1 cellular context compared by ENCODE assay signal in genomic region chr7:38328814-38329213, GRCh38.
TF ChIP-seq lines count a peak whose summit lies in the region.

No MANE protein-coding gene starts in this region.

TF ChIP-seq in H1, 55 proteins besides CTCF, POLR2A, EP300 and RAD21 (continued from another document):
- TF ChIP-seq KDM1A (IDR thresholded peaks at IDR 0.05; ENCODE audit: borderline replicate concordance, low read length), result no peak
- no peak for TF ChIP-seq ATF3 (IDR thresholded peaks at IDR 0.05; ENCODE audit: insufficient read depth, low read depth, low read length)
- no peak for TF ChIP-seq CREB1 (IDR thresholded peaks at IDR 0.05)
- TF ChIP-seq SIX5 (IDR thresholded peaks at IDR 0.05; ENCODE audit: low read depth, low read length), result no peak
- no peak for TF ChIP-seq CBX5 (IDR thresholded peaks at IDR 0.05; ENCODE audit: low read depth, low read length)
- TF ChIP-seq ASH2L (IDR thresholded peaks at IDR 0.05; ENCODE audit: low read length), result no peak
- TF ChIP-seq CEBPB (IDR thresholded peaks at IDR 0.05; ENCODE audit: low read depth, low read length), result no peak
- no peak for TF ChIP-seq NANOG (IDR thresholded peaks at IDR 0.05; ENCODE audit: insufficient read depth, low read depth, low read length, poor library complexity, severe bottlenecking)
- TF ChIP-seq CBX8 (IDR thresholded peaks at IDR 0.05; ENCODE audit: borderline replicate concordance, low read depth, low read length), result no peak
- TF ChIP-seq ZNF274 (IDR thresholded peaks at IDR 0.05; ENCODE audit: borderline replicate concordance, extremely low read depth, low read length), result no peak
- no peak for TF ChIP-seq TCF12 (IDR thresholded peaks at IDR 0.05; ENCODE audit: low read depth, low read length)
- no peak for TF ChIP-seq SIN3A (conservative IDR thresholded peaks at IDR 0.05 in 1 of 2, IDR thresholded peaks at IDR 0.05 in 1 of 2; ENCODE audit: low read depth in 1 of 2, low read length in 2 of 2)
- TF ChIP-seq TBP (IDR thresholded peaks at IDR 0.05; ENCODE audit: low read depth, low read length), result no peak
